ENCODE assay signal across 1 cellular context in genomic region chr1:31937300-31938183, GRCh38.
TF ChIP-seq lines count a peak whose summit lies in the region.

No MANE protein-coding gene starts in this region.

TF ChIP-seq in K562, 482 proteins besides CTCF, POLR2A, EP300 and RAD21 (continued from another document and continues in another):
- peak; percentile 9; the same call in 1 of the 2 replicates for TF ChIP-seq HMGXB4 (CRISPR knock-in tag; IDR thresholded peaks at IDR 0.05)
- TF ChIP-seq NKRF (IDR thresholded peaks at IDR 0.05; ENCODE audit: borderline replicate concordance): peak; percentile 97
- no peak for TF ChIP-seq HNRNPLL (IDR thresholded peaks at IDR 0.05; ENCODE audit: low read depth, low read length, poor library complexity, severe bottlenecking)
- no peak for TF ChIP-seq KDM5B (IDR thresholded peaks at IDR 0.05; ENCODE audit: insufficient replicate concordance, low read depth, low read length)
- TF ChIP-seq MYC (IDR thresholded peaks at IDR 0.05; ENCODE audit: low read depth, low read length): peak; percentile 16; the same call in 1 of the 2 replicates
- no peak for TF ChIP-seq MYC (CRISPR knock-in tag; IDR thresholded peaks at IDR 0.05; ENCODE audit: borderline replicate concordance, low read depth)
- TF ChIP-seq GATAD2A (IDR thresholded peaks at IDR 0.05): 0 out of 2 replicates have a peak, but pooled peaks have one; percentile 41
- peak; percentile 84 for TF ChIP-seq DPF2 (IDR thresholded peaks at IDR 0.05)
- no peak for TF ChIP-seq RAD51 (IDR thresholded peaks at IDR 0.05; ENCODE audit: borderline replicate concordance, low read depth)
- TF ChIP-seq ZNF668 (CRISPR knock-in tag; IDR thresholded peaks at IDR 0.05): peak; percentile 54; the same call in 1 of the 2 replicates
- peak; percentile 56; the same call in 1 of the 2 replicates for TF ChIP-seq ZBTB1 (CRISPR knock-in tag; IDR thresholded peaks at IDR 0.05; ENCODE audit: borderline replicate concordance, low read depth)
- TF ChIP-seq YY1 (IDR thresholded peaks at IDR 0.05; ENCODE audit: borderline replicate concordance in 1 of 3, control insufficient read depth in 1 of 3, extremely low read depth in 1 of 3, insufficient read depth in 3 of 3, insufficient read length in 1 of 3, insufficient replicate concordance in 2 of 3, low read depth in 1 of 3, low read length in 2 of 3): peak in 2 of 3 experiments; percentile 84 to 90
- peak; percentile 61; the same call in 1 of the 2 replicates for TF ChIP-seq THRAP3 (IDR thresholded peaks at IDR 0.05; ENCODE audit: borderline replicate concordance)
- peak; percentile 8; the same call in 1 of the 2 replicates for TF ChIP-seq POLR2AphosphoS5 (IDR thresholded peaks at IDR 0.05; ENCODE audit: control insufficient read depth, insufficient read depth, low read depth, low read length)
- peak; percentile 60 to 71 for TF ChIP-seq FOXK2 (conservative IDR thresholded peaks at IDR 0.05 in 1 of 2, IDR thresholded peaks at IDR 0.05 in 1 of 2; ENCODE audit: low read depth in 2 of 2)
- TF ChIP-seq KAT7 (CRISPR knock-in tag; IDR thresholded peaks at IDR 0.05; ENCODE audit: borderline replicate concordance): no peak; the same call in none of the 2 replicates
- peak; percentile 51; the same call in 1 of the 2 replicates for TF ChIP-seq ZEB2 (IDR thresholded peaks at IDR 0.05)
- peak; percentile 73 for TF ChIP-seq EHMT2 (IDR thresholded peaks at IDR 0.05)
- TF ChIP-seq SMARCC2 (IDR thresholded peaks at IDR 0.05; ENCODE audit: low read depth): peak; percentile 21; the same call in 1 of the 2 replicates
- peak; percentile 63 for TF ChIP-seq POLR2G (IDR thresholded peaks at IDR 0.05; ENCODE audit: low read depth, low read length)
- TF ChIP-seq TAL1 (IDR thresholded peaks at IDR 0.05): 0 out of 2 replicates have a peak, but pooled peaks have one; percentile 19
- peak; percentile 69 for TF ChIP-seq MYNN (IDR thresholded peaks at IDR 0.05)
- no peak for TF ChIP-seq MYNN (CRISPR knock-in tag; IDR thresholded peaks at IDR 0.05)
- TF ChIP-seq ELF2 (CRISPR knock-in tag; IDR thresholded peaks at IDR 0.05): no peak
- peak; percentile 34 for TF ChIP-seq PKNOX1 (IDR thresholded peaks at IDR 0.05)
- TF ChIP-seq CBFA2T3 (IDR thresholded peaks at IDR 0.05): peak; percentile 14; the same call in 1 of the 2 replicates
- peak in 1 of 2 experiments; percentile 21; a peak in 1 of 4 replicates for TF ChIP-seq TBL1XR1 (IDR thresholded peaks at IDR 0.05; ENCODE audit: low read length in 2 of 2)
- TF ChIP-seq EP400 (IDR thresholded peaks at IDR 0.05): peak; percentile 70
- peak; percentile 47; the same call in 1 of the 2 replicates for TF ChIP-seq NFIC (IDR thresholded peaks at IDR 0.05)
- TF ChIP-seq NONO (IDR thresholded peaks at IDR 0.05; ENCODE audit: low read depth in 2 of 2, low read length in 1 of 2): peak in 1 of 2 experiments; percentile 44; a peak in 1 of 4 replicates
- peak; percentile 19; the same call in 1 of the 2 replicates for TF ChIP-seq MBD2 (IDR thresholded peaks at IDR 0.05; ENCODE audit: borderline replicate concordance, low read depth)
- TF ChIP-seq SAP30 (IDR thresholded peaks at IDR 0.05; ENCODE audit: borderline replicate concordance, insufficient read depth, low read depth, low read length, poor library complexity, severe bottlenecking): peak; percentile 46
- 0 out of 2 replicates have a peak, but pooled peaks have one; percentile 32 for TF ChIP-seq ZNF57 (CRISPR knock-in tag; IDR thresholded peaks at IDR 0.05)
- TF ChIP-seq NCOA4 (IDR thresholded peaks at IDR 0.05; ENCODE audit: partially characterized antibody): peak; percentile 71
- no peak for TF ChIP-seq BRF1 (IDR thresholded peaks at IDR 0.05; ENCODE audit: borderline replicate concordance, extremely low read depth, insufficient read length)
- no peak for TF ChIP-seq PHB (CRISPR knock-in tag; IDR thresholded peaks at IDR 0.05)
- peak; percentile 51; the same call in 1 of the 2 replicates for TF ChIP-seq TAF7 (tag; IDR thresholded peaks at IDR 0.05)
- peak; percentile 41 to 98; a peak in 3 of 4 replicates for TF ChIP-seq HDAC1 (IDR thresholded peaks at IDR 0.05)
- no peak for TF ChIP-seq FOS (IDR thresholded peaks at IDR 0.05; ENCODE audit: extremely low read depth, insufficient read length)
- TF ChIP-seq SP1 (CRISPR knock-in tag; IDR thresholded peaks at IDR 0.05): 0 out of 2 replicates have a peak, but pooled peaks have one; percentile 52
- peak; percentile 85 for TF ChIP-seq HDAC2 (IDR thresholded peaks at IDR 0.05)
- peak; percentile 67; the same call in 1 of the 2 replicates for TF ChIP-seq THAP12 (CRISPR knock-in tag; IDR thresholded peaks at IDR 0.05)
- TF ChIP-seq HES1 (IDR thresholded peaks at IDR 0.05; ENCODE audit: low read depth): 0 out of 2 replicates have a peak, but pooled peaks have one; percentile 31
- peak; percentile 94 for TF ChIP-seq VEZF1 (CRISPR knock-in tag; IDR thresholded peaks at IDR 0.05)
- TF ChIP-seq MCM3 (IDR thresholded peaks at IDR 0.05): no peak
- TF ChIP-seq CC2D1A (IDR thresholded peaks at IDR 0.05): peak; percentile 75; the same call in 1 of the 2 replicates
- peak; percentile 80; the same call in 1 of the 2 replicates for TF ChIP-seq TGIF2 (CRISPR knock-in tag; IDR thresholded peaks at IDR 0.05)
- peak in 1 of 2 experiments; percentile 75; a peak in 1 of 4 replicates for TF ChIP-seq BCLAF1 (IDR thresholded peaks at IDR 0.05; ENCODE audit: borderline replicate concordance in 1 of 2, control insufficient read depth in 1 of 2, low read depth in 2 of 2, low read length in 1 of 2)
- TF ChIP-seq ZNF124 (CRISPR knock-in tag; IDR thresholded peaks at IDR 0.05): no peak
- TF ChIP-seq CREB3L1 (IDR thresholded peaks at IDR 0.05; ENCODE audit: borderline replicate concordance, low read depth): peak; percentile 13; the same call in 1 of the 2 replicates
- peak; percentile 31 to 46; a peak in 2 of 4 replicates for TF ChIP-seq SIN3A (IDR thresholded peaks at IDR 0.05; ENCODE audit: borderline replicate concordance in 2 of 2, control insufficient read depth in 1 of 2, low read depth in 2 of 2, low read length in 2 of 2)
